In the genomic region with DNA sequence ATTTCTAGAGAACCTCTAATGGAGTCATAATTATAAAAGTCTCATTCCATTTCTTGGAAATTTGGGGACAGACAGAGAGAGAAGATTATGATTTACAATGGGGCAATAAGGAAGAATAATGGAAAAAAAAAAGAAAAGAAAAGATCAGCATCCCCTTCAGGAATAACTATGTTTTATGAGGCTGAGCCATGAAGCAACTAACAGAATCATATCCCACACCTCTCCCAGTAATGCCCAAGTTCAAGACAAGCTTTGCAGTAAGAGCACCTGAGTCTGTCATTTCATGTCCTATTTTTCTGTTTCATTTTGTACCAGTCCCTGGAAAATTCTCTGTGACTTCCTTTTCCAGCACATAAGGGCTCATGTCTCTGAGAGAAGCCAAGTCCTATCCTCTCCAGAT, we compare ENCODE assay signal across 16 cellular contexts.
DNase-seq lines count a peak whose midpoint lies in the region; ATAC-seq and TF ChIP-seq lines count a peak whose summit lies in the region.
"Had no signal": no experiment of that assay in that cellular context is flagged by ENCODE, and none has a peak within 500 bp of the region (broad histone marks: within the 10 kb centered on the region; RNA-seq: fewer than 3 reads in every experiment).

No MANE protein-coding gene starts in this region.

- TF ChIP-seq POLR2A in heart left ventricle (IDR thresholded peaks at IDR 0.05), result no peak
- TF ChIP-seq POLR2A in transverse colon (IDR thresholded peaks at IDR 0.05), result no peak
- TF ChIP-seq POLR2A in lower leg skin (IDR thresholded peaks at IDR 0.05), result no peak

- H3K27me3 ChIP-seq in left ventricle myocardium inferior (ENCODE audit: low read depth) (peaks cover 5% of the 10 kb centered on the region), heart left ventricle (no peaks in the 10 kb centered on the region), transverse colon (no peaks in the 10 kb centered on the region)

- peaks cover 30% of the 10 kb centered on the region for H3K4me1 Mint-ChIP-seq in dendritic cell treated with granulocyte-macrophage colony-stimulating factor and Interleukin-4, amounts not matched to agents 40 ng/mL and 50 ng/mL, for 4 days (ENCODE audit: low read depth)

- H3K9me3 Mint-ChIP-seq in dendritic cell treated with granulocyte-macrophage colony-stimulating factor and Interleukin-4, amounts not matched to agents 40 ng/mL and 50 ng/mL, for 4 days, result no peaks in the 10 kb centered on the region
- H3K9me3 Mint-ChIP-seq: CD4-positive, alpha-beta T cell; GM23338; H9 had no signal

- intact Hi-C loops in left ventricle myocardium inferior (cut with micrococcal nuclease) (loop anchor here (2.0 kb wide), 1 partner anchor 403 kb away; no protein-coding TSS in a partner anchor), heart left ventricle (cut with DNase I) (loop anchor here in 9 of 10 donors (2.0 to 10.0 kb wide), 7 partner anchors 69 to 401 kb away; a partner anchor contains a TSS), mucosa of descending colon (cut with DNase I, micrococcal nuclease) (no loop called here), transverse colon (cut with DNase I; ENCODE audit: low total_unique reads) (no loop called here), lower leg skin (cut with DNase I; ENCODE audit: low total_unique reads) (no loop called here)
- intact Hi-C loops in dendritic cell treated with granulocyte-macrophage colony-stimulating factor and Interleukin-4, amounts not matched to agents 40 ng/mL and 50 ng/mL, for 4 days (cut with micrococcal nuclease), result loop anchor here (2.0 to 10.0 kb wide), 3 partner anchors 36 to 401 kb away; no protein-coding TSS in a partner anchor

- DNase-seq in left ventricle myocardium inferior, result no peak
- DNase-seq in heart left ventricle, result no peak
- DNase-seq in mucosa of descending colon, result no peak
- no peak for DNase-seq in transverse colon
- DNase-seq in ACHN, result no peak
- DNase-seq in NCI-H2029 (lab: John Stamatoyannopoulos, UW), result no peak
- no peak for DNase-seq in lower leg skin (ENCODE audit: low spot score in 2 of 2)
- DNase-seq: AML-193; C1 segment of cervical spinal cord; CD4-positive, alpha-beta T cell; DMS79 treated with DMSO at 0.1 percent for 48 hours; EL; H9 had no signal

- TF ChIP-seq CTCF in left ventricle myocardium inferior (IDR thresholded peaks at IDR 0.05; ENCODE audit: borderline replicate concordance) (no peak), heart left ventricle (IDR thresholded peaks at IDR 0.05) (no peak), mucosa of descending colon (IDR thresholded peaks at IDR 0.05) (no peak), transverse colon (IDR thresholded peaks at IDR 0.05) (no peak), lower leg skin (IDR thresholded peaks at IDR 0.05) (no peak)

- in situ Hi-C loops in transverse colon (cut with MboI; ENCODE audit: low pct_ligation_motif_present in 1 of 4, low pct_unique_long_range_greater_than_20kb in 1 of 4, low sequenced_read_pairs in 3 of 4), result loop anchor here in 2 of 4 donors (5.0 to 10.0 kb wide), 3 partner anchors 59 to 409 kb away; no protein-coding TSS in a partner anchor
- in situ Hi-C loops in ACHN (cut with HindIII; ENCODE audit: low pct_ligation_motif_present, low pct_unique_long_range_greater_than_20kb, low sequenced_read_pairs), result no loop called here

- H3K27ac Mint-ChIP-seq in dendritic cell treated with granulocyte-macrophage colony-stimulating factor and Interleukin-4, amounts not matched to agents 40 ng/mL and 50 ng/mL, for 4 days, result peak overlapping the region; percentile 90
- H3K27ac Mint-ChIP-seq: CD4-positive, alpha-beta T cell; GM23338 had no signal

- H3K36me3 Mint-ChIP-seq in dendritic cell treated with granulocyte-macrophage colony-stimulating factor and Interleukin-4, amounts not matched to agents 40 ng/mL and 50 ng/mL, for 4 days (ENCODE audit: low read depth), result no peaks in the 10 kb centered on the region

- no peak for ATAC-seq in heart left ventricle
- peak; percentile 64 for ATAC-seq in mucosa of descending colon
- ATAC-seq: GM23338 had no signal

- no peak for TF ChIP-seq EP300 in transverse colon (IDR thresholded peaks at IDR 0.05; ENCODE audit: low read depth)

- H3K27ac ChIP-seq in left ventricle myocardium inferior (replicated peaks) (peak overlapping the region; percentile 80), heart left ventricle (no peak overlapping the region), transverse colon (peak overlapping the region; percentile 72 to 86 (median 84))
- H3K27ac ChIP-seq: 22Rv1 had no signal

- H3K4me3 Mint-ChIP-seq in dendritic cell treated with granulocyte-macrophage colony-stimulating factor and Interleukin-4, amounts not matched to agents 40 ng/mL and 50 ng/mL, for 4 days, result no peak overlapping the region
- H3K4me3 Mint-ChIP-seq: CD4-positive, alpha-beta T cell; GM23338; H9 had no signal

- H3K36me3 ChIP-seq in left ventricle myocardium inferior (no peaks in the 10 kb centered on the region), heart left ventricle (no peaks in the 10 kb centered on the region), mucosa of descending colon (ENCODE audit: low read depth) (no peaks in the 10 kb centered on the region), transverse colon (no peaks in the 10 kb centered on the region)

- H3K4me1 ChIP-seq in left ventricle myocardium inferior (peaks cover 11% of the 10 kb centered on the region), heart left ventricle (peaks cover 0 to 32% (median 8%) of the 10 kb centered on the region in 12 donors), mucosa of descending colon (ENCODE audit: low read depth) (peaks cover 10% of the 10 kb centered on the region), transverse colon (peaks cover 8 to 31% (median 24%) of the 10 kb centered on the region in 4 donors)

- peaks cover 22% of the 10 kb centered on the region for H3K27me3 Mint-ChIP-seq in dendritic cell treated with granulocyte-macrophage colony-stimulating factor and Interleukin-4, amounts not matched to agents 40 ng/mL and 50 ng/mL, for 4 days

- H3K4me3 ChIP-seq in left ventricle myocardium inferior (no peak overlapping the region), heart left ventricle (no peak overlapping the region), mucosa of descending colon (no peak overlapping the region), transverse colon (no peak overlapping the region), lower leg skin (ENCODE audit: low read depth, poor library complexity, severe bottlenecking) (no peak overlapping the region)
- H3K4me3 ChIP-seq: GM23338 had no signal

- no peaks in the 10 kb centered on the region for H3K9me3 ChIP-seq in left ventricle myocardium inferior (replicated peaks)
- no peaks in the 10 kb centered on the region for H3K9me3 ChIP-seq in heart left ventricle
- H3K9me3 ChIP-seq in mucosa of descending colon, result no peaks in the 10 kb centered on the region
- H3K9me3 ChIP-seq in transverse colon, result no peaks in the 10 kb centered on the region

Comparison
In these comparisons a context has a peak if more than half of its experiments do, and no peak if none do; other contexts are left out.
1. H3K27ac ChIP-seq: peak in left ventricle myocardium inferior (single experiment) and transverse colon (4 of 4); none in heart left ventricle (0 of 12).
2. intact Hi-C loops: an anchor here in left ventricle myocardium inferior (2.0 kb wide), heart left ventricle (2.0 to 10.0 kb wide) and dendritic cell treated with granulocyte-macrophage colony-stimulating factor and Interleukin-4, amounts not matched to agents 40 ng/mL and 50 ng/mL, for 4 days (2.0 to 10.0 kb wide); none called in mucosa of descending colon, transverse colon and lower leg skin.